Comparison of ENCODE assay signal across 16 cellular contexts in the genomic region with DNA sequence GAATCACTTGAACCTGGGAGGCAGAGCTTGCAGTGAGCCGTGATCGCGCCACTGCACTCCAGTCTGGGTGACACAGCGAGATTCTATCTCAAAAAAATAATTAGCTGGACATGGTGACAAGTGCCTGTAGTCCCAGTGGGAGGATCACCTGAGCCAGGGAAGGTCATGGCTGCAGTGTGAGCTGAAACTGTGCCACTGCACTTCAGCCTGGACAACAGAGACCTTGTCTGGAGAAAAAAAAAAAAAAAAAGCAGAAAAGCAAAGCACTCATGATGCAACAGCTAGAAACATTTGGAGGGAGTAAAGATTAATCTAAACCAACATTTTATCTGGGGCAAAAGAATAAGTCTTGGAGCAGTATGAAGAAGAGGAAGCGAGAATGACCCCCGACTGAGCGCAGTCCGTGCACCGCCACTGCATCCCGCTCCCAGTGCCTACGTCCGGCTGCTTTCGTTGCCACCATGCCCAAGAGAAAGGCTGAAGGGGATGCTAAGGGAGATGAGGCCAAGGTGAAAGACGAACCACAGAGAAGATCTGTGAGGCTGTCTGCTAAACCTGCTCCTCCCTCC. TPM values are rescaled to one million over a fixed set of nuclear protein-coding genes. Genes with fewer than 3 reads are reported as not detected.
DNase-seq lines count a peak whose midpoint lies in the region; ATAC-seq and TF ChIP-seq lines count a peak whose summit lies in the region.
"Had no signal": no experiment of that assay in that cellular context is flagged by ENCODE, and none has a peak within 500 bp of the region (broad histone marks: within the 10 kb centered on the region; RNA-seq: fewer than 3 reads in every experiment).

No MANE protein-coding gene starts in this region.

- H3K27ac ChIP-seq in AG04450 (ENCODE audit: low read depth, low read length): peak overlapping the region; percentile 31
- H3K27ac ChIP-seq in IMR-90 (ENCODE audit: insufficient read depth, low read length): peak overlapping the region; percentile 66; the same call in 1 of the 2 replicates
- H3K27ac ChIP-seq in lower lobe of right lung: no peak overlapping the region

- no peak overlapping the region for H2AFZ ChIP-seq in IMR-90 (replicated peaks; ENCODE audit: low read length, poor library complexity)

- H3K4ac ChIP-seq in IMR-90 (ENCODE audit: low read depth, low read length): peak overlapping the region; percentile 8; the same call in 1 of the 2 replicates

- H3K23ac ChIP-seq in IMR-90 (ENCODE audit: low read depth, low read length): no peak overlapping the region

- WGBS in IMR-90 (ENCODE audit: extremely low coverage in 2 of 2, insufficient read length in 1 of 2), 2 experiments: no CpG with 5 or more reads among the region's 14 CpGs

- DNase-seq in AG04450 (ENCODE audit: low read depth, low spot score): no peak
- peak; percentile 23 for DNase-seq in IMR-90
- peak; percentile 78 for DNase-seq in adipocyte (ENCODE audit: low read depth)
- DNase-seq in lower lobe of right lung: peak; percentile 10
- no peak for DNase-seq in NCI-H446 treated with DMSO at 0.1 percent for 48 hours (lab: John Stamatoyannopoulos, UW)
- no peak for DNase-seq in nucleus accumbens (lab: John Stamatoyannopoulos, UW)
- no peak for DNase-seq in ecto neural progenitor cell (ENCODE audit: low spot score)
- no peak for DNase-seq in H7
- DNase-seq: activated CD4-positive, alpha-beta T cell treated with anti-CD3 and anti-CD28 coated beads, Interleukin-2, amount 50 U/mL, for 1 hour; activated naive CD4-positive, alpha-beta T cell treated with anti-CD3 and anti-CD28 coated beads for 36 hours; foreskin melanocyte; KBM-7; midbrain; NCI-H1048; stimulated activated naive CD4-positive, alpha-beta T cell treated with Interleukin-2 at 50 U/mL for 16 hours had no signal

- H3K4me1 ChIP-seq in IMR-90 (ENCODE audit: control insufficient read depth, insufficient read depth, low read length) (peaks cover 6% of the 10 kb centered on the region; the same call in 1 of the 2 replicates), adipocyte (ENCODE audit: control insufficient read depth, insufficient read depth, low read length) (peaks cover 7% of the 10 kb centered on the region), lower lobe of right lung (no peaks in the 10 kb centered on the region)
- H3K4me1 ChIP-seq: HAP-1 had no signal

- TF ChIP-seq CTCF in AG04450 (IDR thresholded peaks at IDR 0.05; ENCODE audit: low read depth, low read length) (no peak), IMR-90 (conservative IDR thresholded peaks at IDR 0.05; ENCODE audit: low read depth, low read length) (no peak), lower lobe of right lung (IDR thresholded peaks at IDR 0.05) (no peak)

- ATAC-seq in IMR-90 (ENCODE audit: low read depth): no peak
- ATAC-seq in lower lobe of right lung: no peak

- H3K18ac ChIP-seq in IMR-90 (ENCODE audit: low read depth, low read length): no peak overlapping the region; the same call in 1 of the 2 replicates

- H2BK15ac ChIP-seq in IMR-90 (ENCODE audit: low read depth, low read length): no peak overlapping the region

- in situ Hi-C loops in IMR-90 (cut with MboI; ENCODE audit: low sequenced_read_pairs): no loop called here

- intact Hi-C loops in IMR-90 (cut with micrococcal nuclease) (no loop called here), lower lobe of right lung (cut with DNase I) (no loop called here)

- H3K9me1 ChIP-seq in IMR-90 (ENCODE audit: insufficient read depth, low read length): peaks cover 3% of the 10 kb centered on the region; the same call in 1 of the 2 replicates

- H3K4me2 ChIP-seq in IMR-90 (ENCODE audit: low read depth, low read length): no peak overlapping the region

- H2AK9ac ChIP-seq in IMR-90 (replicated peaks; ENCODE audit: low read depth, low read length, poor library complexity): no peak overlapping the region

- no TSS peak for BruUV-seq in IMR-90 (replicated peaks; lab: Mats Ljungman, UMichigan)

- no peak overlapping the region for H3K4me3 ChIP-seq in AG04450 (ENCODE audit: low read depth, low read length)
- no peak overlapping the region for H3K4me3 ChIP-seq in IMR-90 (ENCODE audit: insufficient read depth, low read depth, low read length)
- no peak overlapping the region for H3K4me3 ChIP-seq in adipocyte (ENCODE audit: low read length)
- no peak overlapping the region for H3K4me3 ChIP-seq in lower lobe of right lung
- H3K4me3 ChIP-seq in H7 (ENCODE audit: insufficient read depth, low read depth, low read length): no peak overlapping the region
- H3K4me3 ChIP-seq: HAP-1 had no signal

- POLR2A ChIA-PET in AG04450 (lab: Yijun Ruan, JAX): interaction anchor here (1.2 kb wide), 1 partner anchor 8 kb away, joined by 4 read pairs; the partner anchor contains the start of gene PRPSAP1
- POLR2A ChIA-PET in IMR-90 (lab: Charles Lee; ENCODE audit: unreplicated experiment): no interaction called here

- no peak overlapping the region for H3K56ac ChIP-seq in IMR-90 (ENCODE audit: extremely low read depth, insufficient read depth, low read length)

- peak overlapping the region; percentile 11; the same call in 1 of the 2 replicates for H3K9ac ChIP-seq in IMR-90 (ENCODE audit: low read depth, low read length)
- H3K9ac ChIP-seq in adipocyte (ENCODE audit: low read length): peak overlapping the region; percentile 46

- peak overlapping the region; percentile 56; the same call in 1 of the 2 replicates for H4K91ac ChIP-seq in IMR-90 (ENCODE audit: insufficient read depth, low read depth, low read length)

- TF ChIP-seq POLR2A in IMR-90 (IDR thresholded peaks at IDR 0.05; ENCODE audit: low read depth, low read length): no peak

- peak overlapping the region; percentile 74 for H2BK120ac ChIP-seq in IMR-90 (ENCODE audit: low read depth, low read length)

- no peak overlapping the region for H2BK20ac ChIP-seq in IMR-90 (ENCODE audit: low read depth, low read length)

- no peak overlapping the region; the same call in 1 of the 2 replicates for H4K5ac ChIP-seq in IMR-90 (ENCODE audit: low read depth, low read length)

- no peaks in the 10 kb centered on the region for H3K27me3 ChIP-seq in AG04450 (ENCODE audit: control insufficient read depth, insufficient read depth, low read length)
- H3K27me3 ChIP-seq in IMR-90 (ENCODE audit: control insufficient read depth, insufficient read depth, low read length): no peaks in the 10 kb centered on the region
- H3K27me3 ChIP-seq in adipocyte (replicated peaks; ENCODE audit: control insufficient read depth, insufficient read depth, low read length): no peaks in the 10 kb centered on the region
- H3K27me3 ChIP-seq in lower lobe of right lung (ENCODE audit: low read depth): no peaks in the 10 kb centered on the region
- H3K27me3 ChIP-seq in H7 (ENCODE audit: control insufficient read depth, insufficient read depth, low read length): no peaks in the 10 kb centered on the region

- H3K79me1 ChIP-seq in IMR-90 (ENCODE audit: low read depth in 1 of 2, low read length in 2 of 2): peaks cover 15 to 39% of the 10 kb centered on the region in 2 experiments

- no peak for TF ChIP-seq RAD21 in IMR-90 (IDR thresholded peaks at IDR 0.05; ENCODE audit: low read length)

- 0 out of 2 replicates have a peak overlapping the region, but pooled peaks have one; percentile 30 for H3K14ac ChIP-seq in IMR-90 (replicated peaks; ENCODE audit: low read depth, low read length)

- H3K9me3 ChIP-seq in AG04450 (ENCODE audit: control insufficient read depth, insufficient read depth, low read length) (no peaks in the 10 kb centered on the region), IMR-90 (ENCODE audit: control insufficient read depth, insufficient read depth, low read length) (no peaks in the 10 kb centered on the region), adipocyte (ENCODE audit: control insufficient read depth, low read length) (no peaks in the 10 kb centered on the region), lower lobe of right lung (no peaks in the 10 kb centered on the region)
- H3K9me3 ChIP-seq: HAP-1 had no signal

- no peaks in the 10 kb centered on the region for H4K20me1 ChIP-seq in IMR-90 (ENCODE audit: insufficient read depth, low read length)

- peak overlapping the region; percentile 52; the same call in 1 of the 2 replicates for H2AK5ac ChIP-seq in IMR-90 (ENCODE audit: low read depth, low read length)

- dilution Hi-C loops in IMR-90 (cut with HindIII; ENCODE audit: low sequenced_read_pairs, unreplicated experiment): no loop called here

- no peak overlapping the region for H2BK5ac ChIP-seq in IMR-90 (ENCODE audit: low read depth, low read length, poor library complexity, severe bottlenecking)

- CTCF ChIA-PET in AG04450 (lab: Charles Lee) (interaction anchor here (1.2 kb wide), 1 partner anchor 41 kb away, joined by 5 read pairs; no protein-coding TSS in a partner anchor), IMR-90 (lab: Yijun Ruan, JAX) (interaction anchor here (0.6 kb wide), 1 partner anchor 97 kb away, joined by 4 read pairs; no protein-coding TSS in a partner anchor)

- H3K36me3 ChIP-seq in IMR-90 (ENCODE audit: control insufficient read depth, insufficient read depth, low read length) (peaks cover 49% of the 10 kb centered on the region), adipocyte (ENCODE audit: control insufficient read depth, insufficient read depth, low read length, severe bottlenecking) (peaks cover 34% of the 10 kb centered on the region), lower lobe of right lung (peaks cover 64% of the 10 kb centered on the region), H7 (replicated peaks; ENCODE audit: control insufficient read depth, insufficient read depth, low read length) (peaks cover 3% of the 10 kb centered on the region)

- H4K8ac ChIP-seq in IMR-90 (ENCODE audit: low read depth in 2 of 2, low read length in 2 of 2): peak overlapping the region in 1 of 2 experiments; percentile 47; a peak in 1 of 4 replicates

RNA-seq across cellular contexts. Expression of gene PRPSAP1, which starts 8.3 kb away (rescaled TPM):
- polyA plus RNA-seq in AG04450 (2011; rRNA removed): 48.8 and 49.9 TPM in 2 replicates
- polyA minus RNA-seq in AG04450 (2011; rRNA and poly(A)+ RNA removed): 44.7 and 53.4 TPM in 2 replicates
- total RNA-seq in IMR-90 (2012; rRNA removed): 29.2 and 34.4 TPM in 2 replicates
- 38.6 and 48.6 TPM in 2 replicates for polyA plus RNA-seq in IMR-90 (2012; rRNA removed)
- polyA plus RNA-seq in IMR-90 (2012; cell fraction: cytosol; rRNA removed): 29.6 and 34.4 TPM in 2 replicates
- polyA plus RNA-seq in IMR-90 (2012; cell fraction: nucleus; rRNA removed; ENCODE audit: low replicate concordance): 40.4 and 135 TPM in 2 replicates
- 70.4 TPM for total RNA-seq in lower lobe of right lung
- 51.9 and 56.8 TPM in 2 replicates for total RNA-seq in H7 (2014; rRNA removed; shearing (Covaris generic))

RNA-seq across cellular contexts. Expression of gene QRICH2, which starts 37.4 kb away (rescaled TPM):
- polyA plus RNA-seq in AG04450 (2011; rRNA removed) (1.1 and 1.2 TPM in 2 replicates), IMR-90 (2012; rRNA removed) (4.3 and 4.7 TPM in 2 replicates)
- 3.5 and 4.0 TPM in 2 replicates for polyA minus RNA-seq in AG04450 (2011; rRNA and poly(A)+ RNA removed)
- total RNA-seq in IMR-90 (2012; rRNA removed) (3.9 and 4.8 TPM in 2 replicates), lower lobe of right lung (4.5 TPM)
- polyA plus RNA-seq in IMR-90 (2012; cell fraction: cytosol; rRNA removed): 1.5 and 2.8 TPM in 2 replicates
- polyA plus RNA-seq in IMR-90 (2012; cell fraction: nucleus; rRNA removed; ENCODE audit: low replicate concordance): 30.2 and 57.3 TPM in 2 replicates
- 0.70 and 1.1 TPM in 2 replicates for total RNA-seq in H7 (2014; rRNA removed; shearing (Covaris generic))

RNA-seq across cellular contexts. Expression of gene SPHK1, which starts 38.9 kb away (rescaled TPM):
- polyA plus RNA-seq in AG04450 (2011; rRNA removed) (11.6 and 16.2 TPM in 2 replicates), IMR-90 (2012; rRNA removed) (82.7 and 94.2 TPM in 2 replicates)
- polyA minus RNA-seq in AG04450 (2011; rRNA and poly(A)+ RNA removed): 4.8 and 6.7 TPM in 2 replicates
- total RNA-seq in IMR-90 (2012; rRNA removed) (44.4 and 45.8 TPM in 2 replicates), lower lobe of right lung (8.2 TPM)
- polyA plus RNA-seq in IMR-90 (2012; cell fraction: cytosol; rRNA removed): 89.5 and 99.7 TPM in 2 replicates
- 571 and 890 TPM in 2 replicates for polyA plus RNA-seq in IMR-90 (2012; cell fraction: nucleus; rRNA removed; ENCODE audit: low replicate concordance)
- total RNA-seq in H7 (2014; rRNA removed; shearing (Covaris generic)): 1.9 and 4.8 TPM in 2 replicates

Comparison
In these comparisons a context has a peak if more than half of its experiments do, and no peak if none do; other contexts are left out.
1. DNase-seq: peak in IMR-90 (single experiment), adipocyte (single experiment) and lower lobe of right lung (single experiment); none in AG04450 (single experiment), NCI-H446 treated with DMSO at 0.1 percent for 48 hours (single experiment), nucleus accumbens (0 of 56), ecto neural progenitor cell (single experiment) and H7 (single experiment).